ENCODE assay signal across 31 cellular contexts in genomic region chr15:72892986-72893385, GRCh38.
"Had no signal": no experiment of that assay in that cellular context is flagged by ENCODE, and none has a peak within 500 bp of the region (broad histone marks: within the 10 kb centered on the region; RNA-seq: fewer than 3 reads in every experiment).

No MANE protein-coding gene starts in this region.

- H3K4me2 ChIP-seq: neural progenitor cell, smooth muscle cell had no signal

- H3K36me3 Mint-ChIP-seq: neural progenitor cell; stimulated activated memory B cell treated with anti-CD40 and anti-IgM and Interleukin-4, amounts not matched to agents 10 μg/mL and 1 μg/mL and 100 μg/mL, for 72 hours; type B pancreatic cell had no signal

- H3K27me3 ChIP-seq: neural progenitor cell, ovary, suprapubic skin, testis, tibial artery, transverse colon, upper lobe of right lung, uterus had no signal

- ATAC-seq: natural killer cell; psoas muscle; right cardiac atrium; sciatic nerve; stimulated activated memory B cell treated with anti-CD40 and anti-IgM and Interleukin-4, amounts not matched to agents 10 μg/mL and 1 μg/mL and 100 μg/mL, for 72 hours; stimulated activated naive CD8-positive, alpha-beta T cell treated with anti-CD3 and anti-CD28 coated beads, Interleukin-15, amount 100 ng/mL, for 72 hours; stimulated activated naive CD8-positive, alpha-beta T cell treated with anti-CD3 and anti-CD28 coated beads, Interleukin-15, Interleukin-2, amounts not matched to agents 100 U/mL and 50 U/mL, for 24 hours; upper lobe of right lung had no signal

- H3K9me3 ChIP-seq: ovary, psoas muscle, suprapubic skin, testis, transverse colon, upper lobe of right lung, uterus had no signal

- H3K36me3 ChIP-seq: neural progenitor cell, ovary, spleen, suprapubic skin, tibial artery, transverse colon, upper lobe of right lung, uterus had no signal

- H3K9ac ChIP-seq: neural progenitor cell, parathyroid adenoma had no signal

- H3K27ac Mint-ChIP-seq: natural killer cell; nephron; neural progenitor cell; progenitor cell of endocrine pancreas; stimulated activated memory B cell treated with anti-CD40 and anti-IgM and Interleukin-4, amounts not matched to agents 10 μg/mL and 1 μg/mL and 100 μg/mL, for 72 hours; stimulated activated naive CD8-positive, alpha-beta T cell treated with anti-CD3 and anti-CD28 coated beads, Interleukin-15, amount 100 ng/mL, for 72 hours; type B pancreatic cell had no signal

- H3K4me3 ChIP-seq: neural progenitor cell, ovary, psoas muscle, skin epidermis, smooth muscle cell, spleen, suprapubic skin, testis, tibial artery, transverse colon, upper lobe of right lung, uterus had no signal

- H3K4me3 Mint-ChIP-seq: natural killer cell; nephron; neural progenitor cell; stimulated activated memory B cell treated with anti-CD40 and anti-IgM and Interleukin-4, amounts not matched to agents 10 μg/mL and 1 μg/mL and 100 μg/mL, for 72 hours; stimulated activated naive CD8-positive, alpha-beta T cell treated with anti-CD3 and anti-CD28 coated beads, Interleukin-15, amount 100 ng/mL, for 72 hours; type B pancreatic cell had no signal

- H3K27ac ChIP-seq: neural progenitor cell, ovary, parathyroid adenoma, psoas muscle, skin epidermis, spleen, suprapubic skin, testis, tibial artery, transverse colon, upper lobe of right lung, uterus had no signal

- DNase-seq: natural killer cell; occipital lobe; ovary; posterior cingulate gyrus; psoas muscle; right cardiac atrium; spleen; stimulated activated CD4-positive, alpha-beta T cell treated with anti-CD3 and anti-CD28 coated beads, Interleukin-12 subunit alpha, Interleukin-12 subunit beta, amount 100 ng/mL, for 4 hours; stimulated activated CD4-positive, alpha-beta T cell treated with anti-CD3 and anti-CD28 coated beads, Interleukin-1b, Interleukin-23, amount 100 ng/mL, for 48 hours; stimulated activated CD4-positive, alpha-beta T cell treated with anti-CD3 and anti-CD28 coated beads, Interleukin-4, amount 100 ng/mL, for 1 hour; stimulated activated CD4-positive, alpha-beta T cell treated with anti-CD3 and anti-CD28 coated beads, Interleukin-4, amount 100 ng/mL, for 4 hours; stimulated activated CD8-positive, alpha-beta memory T cell treated with anti-CD3 and anti-CD28 coated beads, Interleukin-4, amount 100 ng/mL, for 48 hours; stimulated activated naive CD4-positive, alpha-beta T cell; stimulated activated naive CD8-positive, alpha-beta T cell treated with anti-CD3 and anti-CD28 coated beads, Interleukin-15, amount 100 ng/mL, for 72 hours; stimulated activated naive CD8-positive, alpha-beta T cell treated with anti-CD3 and anti-CD28 coated beads, Interleukin-15, Interleukin-2, amounts not matched to agents 100 U/mL and 50 U/mL, for 24 hours; substantia nigra; testis; tibial artery; transverse colon; upper lobe of right lung; uterus had no signal

- H3K9me3 Mint-ChIP-seq: neural progenitor cell; stimulated activated naive CD8-positive, alpha-beta T cell treated with anti-CD3 and anti-CD28 coated beads, Interleukin-15, amount 100 ng/mL, for 72 hours; type B pancreatic cell had no signal

- H3K4me1 Mint-ChIP-seq: natural killer cell; neural progenitor cell; stimulated activated memory B cell treated with anti-CD40 and anti-IgM and Interleukin-4, amounts not matched to agents 10 μg/mL and 1 μg/mL and 100 μg/mL, for 72 hours; stimulated activated naive CD8-positive, alpha-beta T cell treated with anti-CD3 and anti-CD28 coated beads, Interleukin-15, amount 100 ng/mL, for 72 hours had no signal

- H2AFZ ChIP-seq: neural progenitor cell, parathyroid adenoma had no signal

- H3K79me2 ChIP-seq: parathyroid adenoma had no signal

- H3K4me1 ChIP-seq: neural progenitor cell, parathyroid adenoma, psoas muscle, spleen, suprapubic skin, testis, tibial artery, transverse colon, upper lobe of right lung, uterus had no signal
